Comparison of ENCODE assay signal across 26 cellular contexts in the genomic region with DNA sequence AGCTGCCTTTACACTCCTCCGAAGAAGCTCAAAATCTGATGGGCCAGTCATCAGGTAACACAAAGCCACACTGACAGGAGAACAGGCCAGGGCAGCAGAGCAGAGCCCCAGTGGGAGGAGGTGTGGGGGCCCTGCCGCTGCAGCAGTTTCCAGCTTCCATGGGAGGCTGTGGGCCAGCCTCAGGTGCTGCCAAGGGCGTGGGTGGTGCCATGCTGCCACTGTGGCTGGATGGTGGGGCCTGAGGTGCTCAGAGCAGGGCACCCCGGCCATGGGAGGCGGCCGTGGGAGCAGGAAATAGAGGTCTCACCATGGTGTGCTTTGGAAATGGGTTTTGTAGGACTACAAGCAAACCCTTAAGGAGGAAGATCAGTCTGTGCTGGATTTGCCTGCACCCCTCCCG.
DNase-seq lines count a peak whose midpoint lies in the region; ATAC-seq and TF ChIP-seq lines count a peak whose summit lies in the region.
"Had no signal": no experiment of that assay in that cellular context is flagged by ENCODE, and none has a peak within 500 bp of the region (broad histone marks: within the 10 kb centered on the region; RNA-seq: fewer than 3 reads in every experiment).

No MANE protein-coding gene starts in this region.

- no peak overlapping the region for H3K4me3 Mint-ChIP-seq in T-helper 1 cell treated with Interleukin-12 subunit alpha and Interleukin-12 subunit beta and Interleukin-4 antibody, amounts not matched to agents 30 μg/mL and 1 μg/mL, for 36 hours
- H3K4me3 Mint-ChIP-seq: B cell; CD14-positive monocyte; CD4-positive, alpha-beta memory T cell; CD4-positive, CD25-positive, alpha-beta regulatory T cell; CD8-positive, alpha-beta memory T cell had no signal

- H3K27me3 ChIP-seq in BLaER1, result no peaks in the 10 kb centered on the region; the same call in 1 of the 2 replicates
- H3K27me3 ChIP-seq in OCI-LY3 (ENCODE audit: low read depth, low read length), result no peaks in the 10 kb centered on the region

- H3K9ac ChIP-seq in BLaER1 (no peak overlapping the region), OCI-LY3 (ENCODE audit: low read length) (no peak overlapping the region; the same call in 1 of the 2 replicates)

- peak overlapping the region; percentile 26 for H3K27ac Mint-ChIP-seq in T-helper 1 cell treated with Interleukin-12 subunit alpha and Interleukin-12 subunit beta and Interleukin-4 antibody, amounts not matched to agents 30 μg/mL and 1 μg/mL, for 36 hours
- H3K27ac Mint-ChIP-seq: B cell; CD14-positive monocyte; CD4-positive, alpha-beta memory T cell; CD4-positive, CD25-positive, alpha-beta regulatory T cell had no signal

- H3K4me1 Mint-ChIP-seq in T-helper 1 cell treated with Interleukin-12 subunit alpha and Interleukin-12 subunit beta and Interleukin-4 antibody, amounts not matched to agents 30 μg/mL and 1 μg/mL, for 36 hours (ENCODE audit: low read depth), result no peaks in the 10 kb centered on the region
- H3K4me1 Mint-ChIP-seq: B cell, CD14-positive monocyte had no signal

- ATAC-seq in GM21717 (IDR thresholded peaks at IDR 0.05; ENCODE audit: unreplicated experiment), result no peak
- ATAC-seq: A549, GM12878 had no signal

- DNase-seq in T-helper 1 cell, result no peak
- DNase-seq in left kidney (ENCODE audit: low read depth, low spot score), result peak; percentile 35
- no peak for DNase-seq in MV-4-11 (lab: John Stamatoyannopoulos, UW)
- DNase-seq in activated effector memory CD4-positive, alpha-beta T cell treated with Interleukin-2 at 50 U/mL for 16 hours, result no peak
- DNase-seq: AML-193; C1 segment of cervical spinal cord; CD4-positive, alpha-beta memory T cell; CD4-positive, CD25-positive, alpha-beta regulatory T cell; COR-L47; DMS 273 treated with DMSO at 0.1 percent for 48 hours; DMS153; DMS53; DMS79; DND-41; EL; GDM1 had no signal

- H3K9me3 Mint-ChIP-seq in T-helper 1 cell treated with Interleukin-12 subunit alpha and Interleukin-12 subunit beta and Interleukin-4 antibody, amounts not matched to agents 30 μg/mL and 1 μg/mL, for 36 hours, result no peaks in the 10 kb centered on the region
- H3K9me3 Mint-ChIP-seq: CD8-positive, alpha-beta memory T cell had no signal

- no peak overlapping the region for H3K4me3 ChIP-seq in BLaER1
- no peak overlapping the region for H3K4me3 ChIP-seq in OCI-LY3 (ENCODE audit: low read length)
- H3K4me3 ChIP-seq: A549, GM12878 had no signal

- H3K79me2 ChIP-seq in OCI-LY3 (ENCODE audit: low read length), result no peaks in the 10 kb centered on the region

- peaks cover 22% of the 10 kb centered on the region; the same call in 1 of the 2 replicates for H3K36me3 ChIP-seq in BLaER1
- no peaks in the 10 kb centered on the region for H3K36me3 ChIP-seq in OCI-LY3 (replicated peaks; ENCODE audit: low read depth, low read length)

- H3K4me2 ChIP-seq in BLaER1, result peak overlapping the region; percentile 55
- H3K4me2 ChIP-seq in OCI-LY3 (ENCODE audit: low read length), result no peak overlapping the region
- H3K4me2 ChIP-seq: A549 had no signal

- H3K27me3 Mint-ChIP-seq in T-helper 1 cell treated with Interleukin-12 subunit alpha and Interleukin-12 subunit beta and Interleukin-4 antibody, amounts not matched to agents 30 μg/mL and 1 μg/mL, for 36 hours (ENCODE audit: low read depth), result no peaks in the 10 kb centered on the region
- H3K27me3 Mint-ChIP-seq: CD4-positive, CD25-positive, alpha-beta regulatory T cell had no signal

- H3K36me3 Mint-ChIP-seq in T-helper 1 cell treated with Interleukin-12 subunit alpha and Interleukin-12 subunit beta and Interleukin-4 antibody, amounts not matched to agents 30 μg/mL and 1 μg/mL, for 36 hours (ENCODE audit: low read depth), result no peaks in the 10 kb centered on the region
- H3K36me3 Mint-ChIP-seq: CD14-positive monocyte; CD4-positive, alpha-beta memory T cell; CD8-positive, alpha-beta memory T cell had no signal

- no peak overlapping the region for H2AFZ ChIP-seq in OCI-LY3 (ENCODE audit: low read depth, low read length)

- peaks cover 80% of the 10 kb centered on the region for H3K4me1 ChIP-seq in BLaER1
- H3K4me1 ChIP-seq in OCI-LY3 (ENCODE audit: low read length), result peaks cover 32% of the 10 kb centered on the region
- H3K4me1 ChIP-seq: A549 had no signal

- TF ChIP-seq CTCF in OCI-LY3 (IDR thresholded peaks at IDR 0.05; ENCODE audit: low read depth, low read length), result no peak

- H3K27ac ChIP-seq in BLaER1, result 0 out of 2 replicates have a peak overlapping the region, but pooled peaks have one; percentile 49
- H3K27ac ChIP-seq in OCI-LY3 (ENCODE audit: low read length), result peak overlapping the region; percentile 88
- H3K27ac ChIP-seq: 22Rv1, A549 had no signal

- H4K20me1 ChIP-seq in BLaER1 (no peaks in the 10 kb centered on the region), OCI-LY3 (ENCODE audit: insufficient read depth, low read length) (no peaks in the 10 kb centered on the region)

- no peaks in the 10 kb centered on the region for H3K9me3 ChIP-seq in BLaER1
- peaks cover 6% of the 10 kb centered on the region; the same call in 1 of the 2 replicates for H3K9me3 ChIP-seq in OCI-LY3 (ENCODE audit: insufficient read depth, low read length)
- H3K9me3 ChIP-seq: A549 had no signal
